ENCODE assay signal across 14 cellular contexts in the genomic region with DNA sequence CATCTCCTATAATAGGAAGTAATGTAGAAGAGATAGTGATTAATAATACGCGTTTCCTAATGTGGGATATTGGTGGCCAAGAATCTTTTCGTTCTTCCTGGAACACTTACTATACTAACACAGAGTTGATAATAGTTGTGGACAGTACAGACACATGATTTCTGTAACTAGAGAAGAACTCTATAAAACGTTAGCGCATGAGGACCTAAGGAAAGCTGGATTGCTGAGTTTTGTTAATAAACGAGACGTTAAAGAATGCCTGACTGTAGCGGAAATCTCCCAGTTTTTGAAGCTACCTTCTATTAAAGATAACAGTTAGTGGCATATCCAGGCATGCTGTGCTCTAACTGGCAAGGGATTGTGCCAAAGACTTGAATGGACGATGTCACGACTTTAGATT.
"Had no signal": no experiment of that assay in that cellular context is flagged by ENCODE, and none has a peak within 500 bp of the region (broad histone marks: within the 10 kb centered on the region; RNA-seq: fewer than 3 reads in every experiment).

No MANE protein-coding gene starts in this region.

- DNase-seq: activated B cell treated with CpG ODN at 0.5 μM for 24 hours; activated CD4-positive, alpha-beta memory T cell treated with anti-CD3 and anti-CD28 coated beads for 36 hours; activated CD4-positive, alpha-beta T cell treated with anti-CD3 and anti-CD28 coated beads for 4 hours; activated naive CD4-positive, alpha-beta T cell; activated naive CD8-positive, alpha-beta T cell treated with anti-CD3 and anti-CD28 coated beads for 36 hours; activated T-cell treated with anti-CD3 and anti-CD28 coated beads for 4 hours; body of pancreas; glutamatergic neuron; islet precursor cell; naive B cell; stimulated activated CD4-positive, alpha-beta T cell treated with anti-CD3 and anti-CD28 coated beads, Interleukin-4, amount 100 ng/mL, for 1 hour had no signal

- H3K9ac ChIP-seq: SK-N-SH had no signal

- H3K4me1 ChIP-seq: body of pancreas had no signal

- H3K27me3 ChIP-seq: body of pancreas, ovary had no signal

- H3K27ac ChIP-seq: body of pancreas, ovary had no signal

- H3K36me3 ChIP-seq: ovary had no signal

- H3K4me2 ChIP-seq: SK-N-SH had no signal

- H3K4me3 ChIP-seq: body of pancreas, ovary, smooth muscle cell had no signal

- H3K9me3 ChIP-seq: body of pancreas, ovary, SK-N-SH had no signal
